ENCODE assay signal across 16 cellular contexts in the genomic region with DNA sequence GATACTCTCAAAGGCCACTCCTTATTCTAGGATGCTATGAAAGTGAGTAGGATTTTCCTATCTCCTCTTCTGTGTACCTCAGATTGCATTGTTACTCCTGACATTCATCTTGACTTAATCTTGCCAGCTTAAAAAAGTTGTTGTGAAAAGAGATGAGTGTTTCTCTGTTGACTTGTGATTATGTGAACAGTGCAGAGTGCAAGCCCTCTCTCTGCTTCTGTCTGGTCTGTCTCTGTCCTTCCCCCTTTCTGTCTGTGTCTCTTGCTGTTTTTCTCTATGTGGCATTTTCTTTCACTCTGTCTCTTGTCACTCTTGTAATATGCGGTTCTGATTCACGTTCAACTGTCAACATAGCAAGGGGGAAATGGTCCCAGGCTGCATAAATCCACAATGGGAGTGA.
"Had no signal": no experiment of that assay in that cellular context is flagged by ENCODE, and none has a peak within 500 bp of the region (broad histone marks: within the 10 kb centered on the region; RNA-seq: fewer than 3 reads in every experiment).

No MANE protein-coding gene starts in this region.

- DNase-seq: activated CD4-positive, alpha-beta T cell treated with anti-CD3 and anti-CD28 coated beads for 48 hours; activated CD4-positive, CD25-positive, alpha-beta regulatory T cell; activated CD8-positive, alpha-beta T cell treated with anti-CD3 and anti-CD28 coated beads, Interleukin-2, amount 10 ng/mL, durations not matched to agents 7 days and 5 days; cerebellar nuclear complex; mesendoderm; mucosa of descending colon; nephron progenitor cell; pancreas; psoas muscle; stimulated activated CD4-positive, alpha-beta T cell treated with anti-CD3 and anti-CD28 coated beads, Interleukin-12 subunit alpha, Interleukin-12 subunit beta, amount 100 ng/mL, for 4 hours; stimulated activated CD4-positive, alpha-beta T cell treated with anti-CD3 and anti-CD28 coated beads, Interleukin-4, amount 100 ng/mL, for 4 hours; substantia nigra; tibial artery had no signal

- FAIRE-seq: bronchial epithelial cell, frontal cortex, islet of Langerhans, pancreas had no signal

- ATAC-seq: activated CD8-positive, alpha-beta T cell treated with anti-CD3 and anti-CD28 coated beads, Interleukin-2, amount 10 ng/mL, durations not matched to agents 7 days and 5 days; mucosa of descending colon; pancreas; psoas muscle had no signal
